11 cellular contexts compared by ENCODE assay signal in the genomic region with DNA sequence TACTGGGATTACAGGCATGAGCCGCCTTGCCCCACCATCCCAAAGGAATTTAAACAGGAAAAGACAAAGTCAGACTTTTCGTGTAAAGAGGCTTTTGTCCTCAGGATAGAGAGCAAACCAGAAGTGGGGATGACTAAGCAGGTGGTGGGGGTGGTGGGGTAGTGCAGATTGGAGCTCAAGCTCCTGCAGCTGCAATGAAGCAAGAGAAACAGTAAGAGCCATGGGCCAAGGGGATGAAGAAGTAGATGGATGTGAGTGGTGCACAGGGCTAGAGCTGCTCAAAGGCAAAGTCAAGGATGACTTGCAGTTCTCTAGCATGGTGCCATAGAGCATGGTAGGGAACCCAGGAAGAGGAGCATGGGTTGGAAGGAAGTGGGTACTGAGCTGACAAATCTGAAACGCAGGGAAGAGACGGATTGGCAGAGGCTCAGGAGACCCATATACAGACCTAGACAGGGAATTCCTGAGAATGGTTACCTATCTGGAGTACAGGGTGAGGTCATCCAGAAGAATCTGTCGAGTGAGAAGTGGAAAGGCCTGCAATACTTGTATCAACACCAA. TPM values are rescaled to one million over a fixed set of nuclear protein-coding genes. Genes with fewer than 3 reads are reported as not detected.
DNase-seq lines count a peak whose midpoint lies in the region; ATAC-seq and TF ChIP-seq lines count a peak whose summit lies in the region.
"Had no signal": no experiment of that assay in that cellular context is flagged by ENCODE, and none has a peak within 500 bp of the region (broad histone marks: within the 10 kb centered on the region; RNA-seq: fewer than 3 reads in every experiment).

No MANE protein-coding gene starts in this region.

- no peaks in the 10 kb centered on the region for H3K4me1 ChIP-seq in thyroid gland
- H3K4me1 ChIP-seq: esophagus squamous epithelium had no signal

- H3K9me3 Mint-ChIP-seq in Calu3 (ENCODE audit: low read depth, unreplicated experiment) (no peaks in the 10 kb centered on the region), memory B cell (no peaks in the 10 kb centered on the region)
- H3K9me3 Mint-ChIP-seq: activated naive CD8-positive, alpha-beta T cell treated with anti-CD3 and anti-CD28 coated beads, Interleukin-2, amount 50 U/mL, for 24 hours had no signal

- ATAC-seq in memory B cell (ENCODE audit: low read depth) (no peak), GM18520 (IDR thresholded peaks at IDR 0.05; ENCODE audit: unreplicated experiment) (no peak)
- ATAC-seq: activated naive CD8-positive, alpha-beta T cell treated with anti-CD3 and anti-CD28 coated beads, Interleukin-2, amount 50 U/mL, for 24 hours had no signal

- TF ChIP-seq CTCF in Calu3 (IDR thresholded peaks at IDR 0.05; ENCODE audit: unreplicated experiment) (no peak), thyroid gland (IDR thresholded peaks at IDR 0.05) (no peak)

- no peak overlapping the region for H3K4me3 Mint-ChIP-seq in Calu3 (ENCODE audit: low read depth, unreplicated experiment)
- H3K4me3 Mint-ChIP-seq in memory B cell, result no peak overlapping the region
- H3K4me3 Mint-ChIP-seq: activated naive CD8-positive, alpha-beta T cell treated with anti-CD3 and anti-CD28 coated beads, Interleukin-2, amount 50 U/mL, for 24 hours had no signal

- no peak for TF ChIP-seq POLR2A in thyroid gland (IDR thresholded peaks at IDR 0.05)

- intact Hi-C loops in Calu3 (cut with micrococcal nuclease; ENCODE audit: unreplicated experiment) (no loop called here), thyroid gland (cut with DNase I) (no loop called here)

- BruUV-seq in Calu3 (replicated peaks; lab: Mats Ljungman, UMichigan), result no TSS peak

- H3K4me1 Mint-ChIP-seq in Calu3 (ENCODE audit: low read depth, unreplicated experiment), result peaks cover 15% of the 10 kb centered on the region
- peaks cover 9% of the 10 kb centered on the region for H3K4me1 Mint-ChIP-seq in memory B cell

- H3K27me3 Mint-ChIP-seq in Calu3 (ENCODE audit: unreplicated experiment) (no peaks in the 10 kb centered on the region), memory B cell (no peaks in the 10 kb centered on the region)
- H3K27me3 Mint-ChIP-seq: activated naive CD8-positive, alpha-beta T cell treated with anti-CD3 and anti-CD28 coated beads, Interleukin-2, amount 50 U/mL, for 24 hours had no signal

- no peak overlapping the region for H3K4me3 ChIP-seq in thyroid gland (replicated peaks in 1 of 3)
- H3K4me3 ChIP-seq: esophagus squamous epithelium had no signal

- no peaks in the 10 kb centered on the region for H3K9me3 ChIP-seq in thyroid gland
- H3K9me3 ChIP-seq: esophagus squamous epithelium had no signal

- 64 to 72% methylated on average over 5 of the region's 5 CpGs for WGBS in thyroid gland, 2 donors

- no peaks in the 10 kb centered on the region for H3K36me3 ChIP-seq in thyroid gland
- H3K36me3 ChIP-seq: esophagus squamous epithelium had no signal

- peak; percentile 53 for DNase-seq in Calu3
- peak; percentile 49 for DNase-seq in LHCN-M2 (ENCODE audit: low read depth)
- DNase-seq in astrocyte of the hippocampus (ENCODE audit: low read depth, low spot score), result peak; percentile 59
- no peak for DNase-seq in memory B cell (ENCODE audit: low spot score in 2 of 2)
- no peak for DNase-seq in thyroid gland
- DNase-seq in NCI-H69 (lab: John Stamatoyannopoulos, UW), result no peak
- no peak for DNase-seq in activated T-cell treated with anti-CD3 and anti-CD28 coated beads, Interleukin-2, amount 50 U/mL, for 48 hours
- DNase-seq: activated naive CD8-positive, alpha-beta T cell treated with anti-CD3 and anti-CD28 coated beads, Interleukin-2, amount 50 U/mL, for 24 hours; esophagus squamous epithelium; NCI-H446 had no signal

- H3K27me3 ChIP-seq in thyroid gland, result no peaks in the 10 kb centered on the region
- H3K27me3 ChIP-seq: esophagus squamous epithelium had no signal

- H3K27ac Mint-ChIP-seq in Calu3 (ENCODE audit: unreplicated experiment) (peak overlapping the region; percentile 7), memory B cell (peak overlapping the region; percentile 17)
- H3K27ac Mint-ChIP-seq: activated naive CD8-positive, alpha-beta T cell treated with anti-CD3 and anti-CD28 coated beads, Interleukin-2, amount 50 U/mL, for 24 hours had no signal

- CTCF ChIA-PET in Calu3 (lab: Charles Lee), result interaction anchor here (0.6 to 1.8 kb wide), 4 partner anchors 11 to 54 kb away, joined by 3 to 6 read pairs (median 3); a partner anchor contains a TSS

- no peaks in the 10 kb centered on the region for H3K36me3 Mint-ChIP-seq in Calu3 (ENCODE audit: insufficient read depth, unreplicated experiment)
- no peaks in the 10 kb centered on the region for H3K36me3 Mint-ChIP-seq in memory B cell

- no peak overlapping the region for H3K27ac ChIP-seq in thyroid gland
- H3K27ac ChIP-seq: esophagus squamous epithelium had no signal

RNA-seq across cellular contexts. Expression of a gene that starts 11.4 kb away (rescaled TPM):
- total RNA-seq in Calu3 (2022) (79.5 and 82.0 TPM in 2 replicates), LHCN-M2 (2014; rRNA removed) (49.5 and 59.9 TPM in 2 replicates), thyroid gland (10 to 100 TPM; 38.7 to 64.0 (median 55.4) TPM)
- 30.0 TPM for polyA plus RNA-seq in LHCN-M2 (2012)

RNA-seq across cellular contexts. Expression of a gene that starts 36.3 kb away (rescaled TPM):
- total RNA-seq in Calu3 (2022) (150 and 153 TPM in 2 replicates), LHCN-M2 (2014; rRNA removed) (131 and 137 TPM in 2 replicates), thyroid gland (100 to 1,000 TPM; 114 to 161 (median 135) TPM)
- 64.3 TPM for polyA plus RNA-seq in LHCN-M2 (2012)

Comparison
In these comparisons a context has a peak if more than half of its experiments do, and no peak if none do; other contexts are left out.
1. DNase-seq: peak in Calu3 (single experiment), LHCN-M2 (single experiment) and astrocyte of the hippocampus (single experiment); none in memory B cell (0 of 2), thyroid gland (0 of 2), NCI-H69 (single experiment) and activated T-cell treated with anti-CD3 and anti-CD28 coated beads, Interleukin-2, amount 50 U/mL, for 48 hours (0 of 2).